Comparison of ENCODE assay signal across 26 cellular contexts in the genomic region with DNA sequence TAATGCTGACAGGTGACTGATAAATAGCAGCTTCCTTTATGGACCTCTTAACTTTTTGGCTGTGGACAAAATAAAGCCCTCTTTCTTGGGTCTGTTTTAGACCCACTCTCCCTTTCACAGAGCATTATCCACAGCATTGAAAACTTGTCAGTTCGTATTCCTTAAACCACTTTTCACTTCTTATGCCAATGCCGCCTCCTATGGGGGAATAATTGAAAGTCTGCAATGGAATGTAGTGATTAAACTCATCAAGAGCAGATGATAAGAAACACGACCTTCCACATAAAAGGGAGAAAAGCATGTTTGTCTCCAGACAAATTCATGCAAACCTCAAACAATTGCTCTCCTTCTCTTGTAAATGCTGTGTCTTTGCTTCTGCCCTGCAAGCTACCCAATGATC.
DNase-seq lines count a peak whose midpoint lies in the region; ATAC-seq, FAIRE-seq and TF ChIP-seq lines count a peak whose summit lies in the region.
"Had no signal": no experiment of that assay in that cellular context is flagged by ENCODE, and none has a peak within 500 bp of the region (broad histone marks: within the 10 kb centered on the region; RNA-seq: fewer than 3 reads in every experiment).

No MANE protein-coding gene starts in this region.

- H4K20me1 ChIP-seq in GM12878 (ENCODE audit: control insufficient read depth, insufficient read depth) (no peaks in the 10 kb centered on the region), GM23248 (ENCODE audit: insufficient read depth) (no peaks in the 10 kb centered on the region)

- 0 out of 2 replicates have a peak, but pooled peaks have one; percentile 1 for TF ChIP-seq RAD21 in Ishikawa (IDR thresholded peaks at IDR 0.05; ENCODE audit: low read depth)
- peak; percentile 61 for TF ChIP-seq RAD21 in GM12878 (IDR thresholded peaks at IDR 0.05; ENCODE audit: insufficient read depth, low read depth, low read length)

- H3K79me2 ChIP-seq in GM12878 (ENCODE audit: control insufficient read depth, insufficient read depth, low read length) (no peaks in the 10 kb centered on the region), GM23248 (ENCODE audit: insufficient read depth) (no peaks in the 10 kb centered on the region)

- in situ Hi-C loops in GM12878 (cut with MboI) (no loop called here), GM23248 (cut with MboI) (no loop called here)

- H3K27ac ChIP-seq in GM12878 (ENCODE audit: control insufficient read depth, insufficient read depth) (no peak overlapping the region), GM23248 (no peak overlapping the region)
- H3K27ac ChIP-seq: body of pancreas, sigmoid colon, upper lobe of left lung had no signal

- RAD21 ChIA-PET in GM12878 (lab: Charles Lee; ENCODE audit: unreplicated experiment) = interaction anchor here (1.2 kb wide), 2 partner anchors 149 to 150 kb away, joined by 4 read pairs; no protein-coding TSS in a partner anchor

- H3K9me2 ChIP-seq in GM23248 (ENCODE audit: insufficient read depth) = no peaks in the 10 kb centered on the region

- H3K4me1 ChIP-seq in GM12878 (ENCODE audit: control insufficient read depth, insufficient read depth, low read length) (no peaks in the 10 kb centered on the region), GM23248 (ENCODE audit: insufficient read depth) (no peaks in the 10 kb centered on the region)
- H3K4me1 ChIP-seq: body of pancreas, sigmoid colon, upper lobe of left lung had no signal

- no peaks in the 10 kb centered on the region for H3F3A ChIP-seq in GM23248 (ENCODE audit: insufficient read depth)

- TF ChIP-seq EP300 in Ishikawa (IDR thresholded peaks at IDR 0.05; ENCODE audit: borderline replicate concordance) (no peak), GM12878 (IDR thresholded peaks at IDR 0.05; ENCODE audit: borderline replicate concordance in 1 of 2, control insufficient read depth in 1 of 2, low read depth in 2 of 2, low read length in 2 of 2) (no peak)

- no peak overlapping the region for H2AFZ ChIP-seq in GM12878 (ENCODE audit: control insufficient read depth, low read depth, low read length)
- H2AFZ ChIP-seq in GM23248 = no peak overlapping the region

- H3K4me2 ChIP-seq in GM12878 (ENCODE audit: control insufficient read depth, insufficient read depth) (no peak overlapping the region), GM23248 (ENCODE audit: unreplicated experiment) (no peak overlapping the region)

- DNase-seq in CD1c-positive myeloid dendritic cell (ENCODE audit: extremely low spot score) (peak; percentile 50), GM12878 (ENCODE audit: low read depth, low spot score) (no peak), medulla oblongata (ENCODE audit: extremely low spot score) (peak; percentile 24), GOT3 (lab: John Stamatoyannopoulos, UW) (no peak), GM23248 (no peak), kidney tubule cell (ENCODE audit: low spot score) (no peak), EL (no peak)
- DNase-seq: ACHN; activated CD4-positive, CD25-positive, alpha-beta regulatory T cell; activated naive CD4-positive, alpha-beta T cell treated with Interleukin-2 at 50 U/mL for 16 hours; body of pancreas; cerebellar nuclear complex; DMS53; islet precursor cell; Karpas-422; NCI-H2029; NCI-H748 treated with DMSO at 0.1 percent for 48 hours; posterior cingulate gyrus; sigmoid colon; stimulated activated CD4-positive, alpha-beta T cell treated with anti-CD3 and anti-CD28 coated beads, Interleukin-4, amount 100 ng/mL, for 24 hours; T1000; upper lobe of left lung had no signal

- H3K27me3 ChIP-seq in GM12878 (replicated peaks in 1 of 2; ENCODE audit: control insufficient read depth in 2 of 2, insufficient read depth in 2 of 2, low read length in 1 of 2) (no peaks in the 10 kb centered on the region), GM23248 (replicated peaks; ENCODE audit: insufficient read depth) (no peaks in the 10 kb centered on the region)
- H3K27me3 ChIP-seq: body of pancreas, sigmoid colon, upper lobe of left lung had no signal

- TF ChIP-seq POLR2A in GM12878 (IDR thresholded peaks at IDR 0.05; ENCODE audit: low read depth, low read length) = no peak

- CTCF ChIA-PET in GM12878 (lab: Yijun Ruan, JAX) = interaction anchor here (0.8 to 2.3 kb wide), 8 partner anchors 13 to 306 kb away, joined by 3 to 8 read pairs (median 4); no protein-coding TSS in a partner anchor

- no peak overlapping the region for H3K4me3 ChIP-seq in GM12878
- no peak overlapping the region for H3K4me3 ChIP-seq in GM23248
- H3K4me3 ChIP-seq: body of pancreas, sigmoid colon, upper lobe of left lung had no signal

- POLR2A ChIA-PET in GM12878 (lab: Charles Lee) = interaction anchor here (0.6 kb wide), 1 partner anchor 28 kb away, joined by 3 read pairs; no protein-coding TSS in a partner anchor

- SMC1A ChIA-PET in GM12878 (lab: Charles Lee; ENCODE audit: uncharacterized antibody, unreplicated experiment) = interaction anchor here (1.3 to 3.3 kb wide), 6 partner anchors 13 to 305 kb away, joined by 3 to 10 read pairs (median 5); no protein-coding TSS in a partner anchor

- H3K36me3 ChIP-seq in GM12878 (ENCODE audit: control insufficient read depth in 2 of 2, insufficient read depth in 2 of 2, low read length in 1 of 2) (no peaks in the 10 kb centered on the region), GM23248 (ENCODE audit: low read depth) (no peaks in the 10 kb centered on the region)
- H3K36me3 ChIP-seq: sigmoid colon, upper lobe of left lung had no signal

- H3K9me3 ChIP-seq in GM12878 (replicated peaks; ENCODE audit: control insufficient read depth, insufficient read depth, low read length) (no peaks in the 10 kb centered on the region), GM23248 (ENCODE audit: low read depth) (no peaks in the 10 kb centered on the region)
- H3K9me3 ChIP-seq: body of pancreas, sigmoid colon, upper lobe of left lung had no signal

- WGBS in GM12878 (ENCODE audit: insufficient coverage, insufficient replicate concordance, low lambda C conversion rate, missing lambda C conversion rate) = 2% methylated on average over 3 of the region's 3 CpGs
- WGBS in GM23248 (ENCODE audit: low coverage in 1 of 2, low lambda C conversion rate in 2 of 2, missing lambda C conversion rate in 2 of 2), 2 experiments = 27 to 28% methylated on average over 3 of the region's 3 CpGs

- intact Hi-C loops in GM12878 (cut with micrococcal nuclease; ENCODE audit: unreplicated experiment) = loop anchor here (1.0 kb wide), 1 partner anchor 216 kb away; no protein-coding TSS in a partner anchor

- H3K9ac ChIP-seq in GM12878 (ENCODE audit: control insufficient read depth, insufficient read depth, low read length) (no peak overlapping the region), GM23248 (no peak overlapping the region)

- no peak for ATAC-seq in GM12878
- ATAC-seq: body of pancreas; Right ventricle myocardium inferior; stimulated activated effector memory CD8-positive, alpha-beta T cell treated with anti-CD3 and anti-CD28 coated beads, Interleukin-12 subunit alpha, Interleukin-12 subunit beta, amount 100 ng/mL, for 72 hours had no signal

- BruUV-seq in GM12878 (replicated peaks; lab: Mats Ljungman, UMichigan) = no TSS peak

- no peak for FAIRE-seq in GM12878 (lab: Jason Lieb, UNC)
- FAIRE-seq: G401.6 had no signal

- TF ChIP-seq CTCF in GM12878 (IDR thresholded peaks at IDR 0.05 in 2 of 3, conservative IDR thresholded peaks at IDR 0.05 in 1 of 3; ENCODE audit: control insufficient read depth in 2 of 3, extremely low read depth in 1 of 3, insufficient read depth in 1 of 3, low read depth in 3 of 3, low read length in 3 of 3) = peak in 2 of 3 experiments; percentile 16 to 23; a peak in 1 of 6 replicates

TF ChIP-seq in GM12878, 131 proteins besides CTCF, POLR2A, EP300 and RAD21:
- TF ChIP-seq MYB (IDR thresholded peaks at IDR 0.05; ENCODE audit: borderline replicate concordance, low read depth, low read length) = no peak
- TF ChIP-seq RBBP5 (conservative IDR thresholded peaks at IDR 0.05) = no peak
- TF ChIP-seq SMC3 (IDR thresholded peaks at IDR 0.05; ENCODE audit: borderline replicate concordance, low read length) = peak; percentile 35; the same call in 1 of the 2 replicates
- no peak for TF ChIP-seq CEBPB (IDR thresholded peaks at IDR 0.05; ENCODE audit: borderline replicate concordance in 1 of 2, low read depth in 2 of 2, low read length in 2 of 2)

Comparison
In these comparisons a context has a peak if more than half of its experiments do, and no peak if none do; other contexts are left out.
1. DNase-seq: peak in CD1c-positive myeloid dendritic cell (single experiment) and medulla oblongata (single experiment); none in GM12878 (single experiment), GOT3 (single experiment), GM23248 (single experiment), kidney tubule cell (single experiment) and EL (single experiment).